ENCODE assay signal across 18 cellular contexts in genomic region chr5:139406960-139407359, GRCh38. TPM values are rescaled to one million over a fixed set of nuclear protein-coding genes. Genes with fewer than 3 reads are reported as not detected.
DNase-seq lines count a peak whose midpoint lies in the region; ATAC-seq, FAIRE-seq and TF ChIP-seq lines count a peak whose summit lies in the region.
"Had no signal": no experiment of that assay in that cellular context is flagged by ENCODE, and none has a peak within 500 bp of the region (broad histone marks: within the 10 kb centered on the region; RNA-seq: fewer than 3 reads in every experiment).

No MANE protein-coding gene starts in this region.

- intact Hi-C loops in pancreas (cut with DNase I) = no loop called here

- H3K36me3 Mint-ChIP-seq in naive B cell = no peaks in the 10 kb centered on the region
- H3K36me3 Mint-ChIP-seq in stimulated activated memory B cell treated with anti-CD40 and anti-IgM and Interleukin-4, amounts not matched to agents 10 μg/mL and 1 μg/mL and 100 μg/mL, for 72 hours = peaks cover 6% of the 10 kb centered on the region

- peak overlapping the region; percentile 53; the same call in 1 of the 2 replicates for H3K9ac ChIP-seq in OCI-LY3 (ENCODE audit: low read length)

- no peaks in the 10 kb centered on the region for H3K36me3 ChIP-seq in OCI-LY3 (replicated peaks; ENCODE audit: low read depth, low read length)
- no peaks in the 10 kb centered on the region for H3K36me3 ChIP-seq in pancreas

- no peak for ATAC-seq in naive B cell (ENCODE audit: low read depth in 2 of 2)
- ATAC-seq in stimulated activated memory B cell treated with anti-CD40 and anti-IgM and Interleukin-4, amounts not matched to agents 10 μg/mL and 1 μg/mL and 100 μg/mL, for 72 hours = no peak
- no peak for ATAC-seq in pancreas
- ATAC-seq in HG03196 (IDR thresholded peaks at IDR 0.05; ENCODE audit: unreplicated experiment) = no peak
- ATAC-seq: PC-3 had no signal

- TF ChIP-seq CTCF in OCI-LY3 (IDR thresholded peaks at IDR 0.05; ENCODE audit: low read depth, low read length) (no peak), pancreas (IDR thresholded peaks at IDR 0.05) (no peak), GM20000 (IDR thresholded peaks at IDR 0.05; ENCODE audit: extremely low read depth, missing control alignments) (no peak)

- 65 to 80% methylated on average over 2 of the region's 2 CpGs for WGBS in pancreas, 2 donors

- H3K27ac ChIP-seq in OCI-LY3 (ENCODE audit: low read length) = peak overlapping the region; percentile 93
- no peak overlapping the region for H3K27ac ChIP-seq in pancreas

- peaks cover 33 to 52% (median 44%) of the 10 kb centered on the region in 3 donors for H3K4me1 Mint-ChIP-seq in naive B cell
- peaks cover 45% of the 10 kb centered on the region for H3K4me1 Mint-ChIP-seq in stimulated activated memory B cell treated with anti-CD40 and anti-IgM and Interleukin-4, amounts not matched to agents 10 μg/mL and 1 μg/mL and 100 μg/mL, for 72 hours

- no peaks in the 10 kb centered on the region for H3K79me2 ChIP-seq in OCI-LY3 (ENCODE audit: low read length)

- H2AFZ ChIP-seq in OCI-LY3 (ENCODE audit: low read depth, low read length) = 0 out of 2 replicates have a peak overlapping the region, but pooled peaks have one; percentile 17

- H3K4me3 Mint-ChIP-seq in naive B cell = peak overlapping the region in 4 of 8 donors; percentile 25 to 78 (median 63)
- no peak overlapping the region for H3K4me3 Mint-ChIP-seq in stimulated activated memory B cell treated with anti-CD40 and anti-IgM and Interleukin-4, amounts not matched to agents 10 μg/mL and 1 μg/mL and 100 μg/mL, for 72 hours
- H3K4me3 Mint-ChIP-seq: H9 had no signal

- peak; percentile 34 for DNase-seq in activated effector memory CD4-positive, alpha-beta T cell treated with anti-CD3 and anti-CD28 coated beads, Interleukin-2, amount 50 U/mL, for 16 hours
- DNase-seq in activated effector memory CD4-positive, alpha-beta T cell treated with Interleukin-2 at 50 U/mL for 16 hours = no peak
- DNase-seq in naive B cell (no peak), pancreas (no peak), GM20000 (ENCODE audit: low spot score) (no peak)
- DNase-seq: 8988T; CD4-positive, CD25-positive, alpha-beta regulatory T cell; COR-L47; DMS153; H9; NCI-H1694 treated with DMSO at 0.1 percent for 48 hours; NCI-H748 treated with DMSO at 0.1 percent for 48 hours; PC-3 had no signal

- H3K9me3 ChIP-seq in OCI-LY3 (ENCODE audit: insufficient read depth, low read length) (no peaks in the 10 kb centered on the region), pancreas (no peaks in the 10 kb centered on the region)

- H3K9me3 Mint-ChIP-seq in naive B cell = peaks cover 0 to 2% (median 0%) of the 10 kb centered on the region in 7 donors
- no peaks in the 10 kb centered on the region for H3K9me3 Mint-ChIP-seq in stimulated activated memory B cell treated with anti-CD40 and anti-IgM and Interleukin-4, amounts not matched to agents 10 μg/mL and 1 μg/mL and 100 μg/mL, for 72 hours
- H3K9me3 Mint-ChIP-seq: CD4-positive, CD25-positive, alpha-beta regulatory T cell; H9 had no signal

- H3K4me1 ChIP-seq in OCI-LY3 (ENCODE audit: low read length) (peaks cover 60% of the 10 kb centered on the region), pancreas (peaks cover 0 to 5% (median 0%) of the 10 kb centered on the region in 3 donors)

- H3K27me3 ChIP-seq in OCI-LY3 (ENCODE audit: low read depth, low read length) = no peaks in the 10 kb centered on the region
- H3K27me3 ChIP-seq in pancreas = no peaks in the 10 kb centered on the region

- FAIRE-seq in pancreas (lab: Jason Lieb, UNC) = no peak

- peak overlapping the region; percentile 69 for H3K4me2 ChIP-seq in OCI-LY3 (ENCODE audit: low read length)

- H3K27me3 Mint-ChIP-seq in naive B cell = no peaks in the 10 kb centered on the region
- H3K27me3 Mint-ChIP-seq in stimulated activated memory B cell treated with anti-CD40 and anti-IgM and Interleukin-4, amounts not matched to agents 10 μg/mL and 1 μg/mL and 100 μg/mL, for 72 hours = no peaks in the 10 kb centered on the region
- H3K27me3 Mint-ChIP-seq: CD4-positive, CD25-positive, alpha-beta regulatory T cell had no signal

- peak overlapping the region in 5 of 6 donors; percentile 0 to 94 (median 61) for H3K27ac Mint-ChIP-seq in naive B cell
- peak overlapping the region; percentile 77 for H3K27ac Mint-ChIP-seq in stimulated activated memory B cell treated with anti-CD40 and anti-IgM and Interleukin-4, amounts not matched to agents 10 μg/mL and 1 μg/mL and 100 μg/mL, for 72 hours
- H3K27ac Mint-ChIP-seq: H9 had no signal

- H4K20me1 ChIP-seq in OCI-LY3 (ENCODE audit: insufficient read depth, low read length) = no peaks in the 10 kb centered on the region

- 0 out of 2 replicates have a peak overlapping the region, but pooled peaks have one; percentile 30 for H3K4me3 ChIP-seq in OCI-LY3 (ENCODE audit: low read length)
- no peak overlapping the region for H3K4me3 ChIP-seq in pancreas

RNA-seq across cellular contexts. Expression of gene SPATA24, which starts 3.1 kb away (rescaled TPM):
- 10 to 100 TPM in 1 of 6 donors, 1 to 10 TPM in 5; 3.3 to 10.5 (median 5.5) TPM for polyA plus RNA-seq in naive B cell (ENCODE audit: low read depth in 6 of 6)
- 1 to 10 TPM; 1.8 to 3.5 (median 3.1) TPM for total RNA-seq in pancreas
- 1 to 10 TPM; 4.6 to 9.8 TPM for polyA plus RNA-seq in pancreas

RNA-seq across cellular contexts. Expression of gene PROB1, which starts 12.1 kb away (rescaled TPM):
- polyA plus RNA-seq in naive B cell (ENCODE audit: low read depth in 6 of 6) = 1 to 10 TPM in 3 of 6 donors, under 1 TPM in 3; 0.67 to 2.5 (median 1.1) TPM
- under 1 TPM; 0.19 to 0.38 (median 0.31) TPM for total RNA-seq in pancreas
- under 1 TPM; 0.34 to 0.38 TPM for polyA plus RNA-seq in pancreas

RNA-seq across cellular contexts. Expression of gene MZB1, which starts 17.2 kb away (rescaled TPM):
- polyA plus RNA-seq in naive B cell (ENCODE audit: low read depth in 6 of 6) (100 to 1,000 TPM in 1 of 6 donors, 10 to 100 TPM in 5; 49.7 to 105 (median 88.1) TPM), pancreas (under 1 TPM in 1 of 2 donors, not detected in 1; 0.28 TPM)
- 10 to 100 TPM in 1 of 6 donors, under 1 TPM in 3, not detected in 2; 0.28 to 11.6 (median 0.71) TPM for total RNA-seq in pancreas
- polyA plus RNA-seq: AG04450 had no signal

RNA-seq across cellular contexts. Expression of gene SLC23A1, which starts 23.9 kb away (rescaled TPM):
- under 1 TPM in 3 of 6 donors, not detected in 3; 0.13 to 0.57 (median 0.49) TPM for polyA plus RNA-seq in naive B cell (ENCODE audit: low read depth in 6 of 6)
- total RNA-seq in pancreas = 1 to 10 TPM in 4 of 6 donors, under 1 TPM in 2; 0.49 to 1.6 (median 1.2) TPM
- polyA plus RNA-seq in pancreas = 1 to 10 TPM; 1.7 to 2.1 TPM
- total RNA-seq: CD4-positive, CD25-positive, alpha-beta regulatory T cell; H9; NCI-H460; PC-3 had no signal
- polyA plus RNA-seq: AG04450 had no signal

RNA-seq across cellular contexts. Expression of gene DNAJC18, which starts 32.4 kb away (rescaled TPM):
- polyA plus RNA-seq in naive B cell (ENCODE audit: low read depth in 6 of 6) = 10 to 100 TPM in 1 of 6 donors, 1 to 10 TPM in 4, not detected in 1; 4.3 to 10.0 (median 4.8) TPM
- 1 to 10 TPM; 1.1 to 5.8 (median 1.9) TPM for total RNA-seq in pancreas
- polyA plus RNA-seq in pancreas = 1 to 10 TPM; 1.6 to 5.1 TPM

Comparison
In these comparisons a context has a peak if more than half of its experiments do, and no peak if none do; other contexts are left out.
1. RNA of gene MZB1, which starts 17.2 kb away (polyA plus RNA-seq): 49.7 to 105 TPM in naive B cell; 0.28 TPM in pancreas; every median in the first group is over 10 times any median in the second.